24 cellular contexts compared by ENCODE assay signal in the genomic region with DNA sequence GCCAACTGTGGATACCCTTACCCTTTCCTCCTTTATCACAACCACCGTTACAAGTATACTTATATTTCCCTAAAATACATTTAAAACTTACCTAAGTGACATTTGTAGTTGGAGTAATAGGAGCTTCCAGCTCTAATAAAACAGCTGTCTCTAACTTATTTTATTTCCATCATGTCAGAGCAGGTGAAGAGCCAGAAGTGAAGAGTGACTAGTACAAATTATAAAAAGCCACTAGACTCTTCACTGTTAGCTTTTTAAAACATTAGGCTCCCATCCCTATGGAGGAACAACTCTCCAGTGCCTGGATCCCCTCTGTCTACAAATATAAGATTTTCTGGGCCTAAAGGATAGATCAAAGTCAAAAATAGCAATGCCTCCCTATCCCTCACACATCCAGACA.
"Had no signal": no experiment of that assay in that cellular context is flagged by ENCODE, and none has a peak within 500 bp of the region (broad histone marks: within the 10 kb centered on the region; RNA-seq: fewer than 3 reads in every experiment).

No MANE protein-coding gene starts in this region.

- ATAC-seq: effector memory CD8-positive, alpha-beta T cell; esophagus mucosa; gastroesophageal sphincter; heart left ventricle; left cardiac atrium; left lung; left ventricle myocardium superior; lower lobe of right lung; mucosa of descending colon; naive thymus-derived CD4-positive, alpha-beta T cell had no signal

- H3K4me3 Mint-ChIP-seq: dendritic cell treated with granulocyte-macrophage colony-stimulating factor and Interleukin-4, amounts not matched to agents 40 ng/mL and 50 ng/mL, for 4 days; effector memory CD8-positive, alpha-beta T cell; endodermal cell; mesothelial cell of epicardium; naive thymus-derived CD4-positive, alpha-beta T cell had no signal

- DNase-seq: colonic mucosa; cortex of kidney; effector CD8-positive, alpha-beta T cell; effector memory CD8-positive, alpha-beta T cell; endodermal cell; erythroblast; esophagus squamous epithelium; foreskin fibroblast; foreskin melanocyte; heart left ventricle; hypothalamus; left cardiac atrium; left lung; left ventricle myocardium superior; lower lobe of right lung; mesenchymal stem cell; mucosa of descending colon; naive thymus-derived CD4-positive, alpha-beta T cell had no signal

- H3K4me1 Mint-ChIP-seq: mesothelial cell of epicardium had no signal

- H3K27me3 ChIP-seq: colonic mucosa, esophagus squamous epithelium, gastroesophageal sphincter, heart left ventricle, hepatocyte, left lung had no signal

- H3K27me3 Mint-ChIP-seq: dendritic cell treated with granulocyte-macrophage colony-stimulating factor and Interleukin-4, amounts not matched to agents 40 ng/mL and 50 ng/mL, for 4 days; effector memory CD8-positive, alpha-beta T cell had no signal

- H3K9me3 ChIP-seq: colonic mucosa, esophagus squamous epithelium, gastroesophageal sphincter, heart left ventricle, left lung, lower lobe of right lung, mucosa of descending colon had no signal

- H3K4me1 ChIP-seq: colonic mucosa, esophagus squamous epithelium, gastroesophageal sphincter, left lung, lower lobe of right lung had no signal

- H3K9me3 Mint-ChIP-seq: endodermal cell; mesothelial cell of epicardium; naive thymus-derived CD4-positive, alpha-beta T cell had no signal

- H3K36me3 Mint-ChIP-seq: mesothelial cell of epicardium; naive thymus-derived CD4-positive, alpha-beta T cell had no signal

- H3K4me3 ChIP-seq: colonic mucosa, esophagus squamous epithelium, gastroesophageal sphincter, heart left ventricle, hepatocyte, left lung, lower lobe of right lung, mucosa of descending colon had no signal

- H3K36me3 ChIP-seq: colonic mucosa, esophagus squamous epithelium, gastroesophageal sphincter, heart left ventricle, left lung, lower lobe of right lung had no signal

- H3K27ac Mint-ChIP-seq: dendritic cell treated with granulocyte-macrophage colony-stimulating factor and Interleukin-4, amounts not matched to agents 40 ng/mL and 50 ng/mL, for 4 days; effector memory CD8-positive, alpha-beta T cell; endodermal cell; mesothelial cell of epicardium; naive thymus-derived CD4-positive, alpha-beta T cell had no signal

- H3K27ac ChIP-seq: colonic mucosa, epithelial cell of prostate, esophagus squamous epithelium, gastroesophageal sphincter, hepatocyte, left lung, lower lobe of right lung had no signal
